Comparison of ENCODE assay signal across 19 cellular contexts in the genomic region with DNA sequence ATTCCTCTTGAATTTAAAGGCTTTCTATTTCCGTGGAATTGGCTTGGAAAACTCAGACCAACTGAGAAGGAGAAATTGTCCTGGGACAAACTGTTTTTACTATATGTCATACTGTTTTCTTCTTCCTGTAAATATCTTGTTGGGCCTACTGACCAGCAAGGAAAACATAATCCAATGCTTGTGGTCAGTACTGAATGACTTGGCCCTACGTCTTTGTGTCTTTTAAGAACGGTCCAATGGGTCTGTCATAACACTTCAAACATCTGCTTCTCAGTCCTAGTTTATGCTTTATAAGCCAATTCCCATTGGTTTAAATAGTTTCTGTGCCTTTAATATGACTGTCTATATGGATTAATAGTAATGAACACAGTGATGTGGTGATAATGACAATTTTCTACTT.
"Had no signal": no experiment of that assay in that cellular context is flagged by ENCODE, and none has a peak within 500 bp of the region (broad histone marks: within the 10 kb centered on the region; RNA-seq: fewer than 3 reads in every experiment).

No MANE protein-coding gene starts in this region.

- DNase-seq: Kasumi-1, MV-4-11, NCI-H1048, NCI-H1105, NCI-H1417, NCI-H1436 treated with DMSO at 0.1 percent for 48 hours, NCI-H1694, NCI-H187 treated with DMSO at 0.1 percent for 48 hours, NCI-H2029 treated with DMSO at 0.1 percent for 48 hours, NCI-H2227 treated with DMSO at 0.1 percent for 48 hours, NCI-H524 treated with DMSO at 0.1 percent for 48 hours, NCI-H69, NCI-H774, RPMI8226, SHP77, SK-N-SH, SW 1271 had no signal

- H3K4me2 ChIP-seq: KMS-11, SK-N-SH had no signal

- H3K27ac ChIP-seq: KMS-11 had no signal

- H3K9ac ChIP-seq: KMS-11, SK-N-SH had no signal

- ATAC-seq: K562 had no signal

- H3K9me3 ChIP-seq: SK-N-SH had no signal

- H3K4me3 ChIP-seq: K562 had no signal
